27 cellular contexts compared by ENCODE assay signal in the genomic region with DNA sequence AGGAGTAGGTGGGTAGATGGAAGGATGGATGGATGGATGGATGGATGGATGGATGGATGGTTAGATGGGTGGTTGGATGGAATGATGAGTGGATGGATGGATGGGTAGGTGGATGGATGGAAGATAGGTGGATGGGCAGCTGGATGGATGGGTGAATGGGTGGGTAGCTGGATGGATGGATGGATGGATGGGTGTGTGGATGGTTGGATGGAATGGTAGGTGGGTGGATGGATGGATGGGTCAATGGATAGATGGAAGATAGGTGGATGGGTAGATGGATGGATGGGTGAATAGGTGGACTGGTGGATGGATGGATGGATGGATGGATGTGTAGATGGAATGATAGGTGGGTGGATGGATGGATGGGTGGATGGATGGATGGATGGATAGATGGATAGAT.
A peak's percentile ranks its signal among the peaks of the same experiment; 100 is the strongest.
DNase-seq lines count a peak whose midpoint lies in the region; ATAC-seq, FAIRE-seq and TF ChIP-seq lines count a peak whose summit lies in the region.
"Had no signal": no experiment of that assay in that cellular context is flagged by ENCODE, and none has a peak within 500 bp of the region (broad histone marks: within the 10 kb centered on the region; RNA-seq: fewer than 3 reads in every experiment).

No MANE protein-coding gene starts in this region.

- no peak overlapping the region for H3K9ac ChIP-seq in IMR-90 (ENCODE audit: low read depth, low read length)
- no peak overlapping the region for H3K9ac ChIP-seq in H1 (replicated peaks in 1 of 4; ENCODE audit: extremely low read depth in 1 of 4, low read depth in 3 of 4, low read length in 3 of 4)
- H3K9ac ChIP-seq: BLaER1 had no signal

- H3K9me3 ChIP-seq in IMR-90 (ENCODE audit: control insufficient read depth, insufficient read depth, low read length) (no peaks in the 10 kb centered on the region; the same call in 1 of the 2 replicates), H1 (ENCODE audit: insufficient read depth in 2 of 2, low read depth in 1 of 2, low read length in 1 of 2) (peaks cover 8 to 13% of the 10 kb centered on the region in 2 experiments; a peak in 2 of 4 replicates)
- H3K9me3 ChIP-seq: BE2C, BLaER1 had no signal

- H3K4me3 ChIP-seq in IMR-90 (ENCODE audit: insufficient read depth, low read depth, low read length) = no peak overlapping the region
- H3K4me3 ChIP-seq in H1 (ENCODE audit: extremely low read depth in 1 of 4, insufficient read depth in 2 of 4, low read depth in 3 of 4, low read length in 4 of 4) = no peak overlapping the region
- H3K4me3 ChIP-seq: BLaER1 had no signal

- no TSS peak for BruUV-seq in IMR-90 (replicated peaks; lab: Mats Ljungman, UMichigan)

- dilution Hi-C loops in IMR-90 (cut with HindIII; ENCODE audit: low sequenced_read_pairs, unreplicated experiment) = no loop called here

- no peak overlapping the region for H3K4ac ChIP-seq in IMR-90 (ENCODE audit: low read depth, low read length)
- H3K4ac ChIP-seq in H1 (replicated peaks; ENCODE audit: insufficient read length, low read depth, low read length) = no peak overlapping the region

- ATAC-seq in IMR-90 (ENCODE audit: low read depth) = no peak
- no peak for ATAC-seq in HG03039 (IDR thresholded peaks at IDR 0.05; ENCODE audit: unreplicated experiment)
- ATAC-seq in HG02840 (IDR thresholded peaks at IDR 0.05; ENCODE audit: low FRiP score, unreplicated experiment) = no peak

- POLR2A ChIA-PET in IMR-90 (lab: Charles Lee; ENCODE audit: unreplicated experiment) = no interaction called here
- POLR2A ChIA-PET in H1 (lab: Charles Lee; ENCODE audit: partially characterized antibody) = no interaction called here

- H3K27me3 Mint-ChIP-seq in glutamatergic neuron (ENCODE audit: unreplicated experiment) = peaks cover 6% of the 10 kb centered on the region
- H3K27me3 Mint-ChIP-seq: CD4-positive, CD25-positive, alpha-beta regulatory T cell had no signal

- intact Hi-C loops in IMR-90 (cut with micrococcal nuclease) = no loop called here

- H3K14ac ChIP-seq in IMR-90 (replicated peaks; ENCODE audit: low read depth, low read length) = no peak overlapping the region
- no peak overlapping the region for H3K14ac ChIP-seq in H1 (ENCODE audit: insufficient read length)

- peak overlapping the region; percentile 50 for H2BK5ac ChIP-seq in IMR-90 (ENCODE audit: low read depth, low read length, poor library complexity, severe bottlenecking)
- H2BK5ac ChIP-seq in H1 (ENCODE audit: low read depth, low read length) = no peak overlapping the region

- H2AK9ac ChIP-seq in IMR-90 (replicated peaks; ENCODE audit: low read depth, low read length, poor library complexity) = no peak overlapping the region

- H4K8ac ChIP-seq in IMR-90 (ENCODE audit: low read depth in 2 of 2, low read length in 2 of 2) = no peak overlapping the region
- no peak overlapping the region for H4K8ac ChIP-seq in H1 (ENCODE audit: extremely low read depth, insufficient read depth, low read length)

- H3K36me3 Mint-ChIP-seq in glutamatergic neuron (ENCODE audit: unreplicated experiment) = no peaks in the 10 kb centered on the region
- H3K36me3 Mint-ChIP-seq: CD14-positive monocyte; CD4-positive, alpha-beta memory T cell; CD4-positive, CD25-positive, alpha-beta regulatory T cell; CD8-positive, alpha-beta memory T cell had no signal

- CTCF ChIA-PET in IMR-90 (lab: Yijun Ruan, JAX) (no interaction called here), H1 (lab: Charles Lee; ENCODE audit: partially characterized antibody) (no interaction called here)

- no peaks in the 10 kb centered on the region for H3K9me1 ChIP-seq in IMR-90 (ENCODE audit: insufficient read depth, low read length)

- no peak overlapping the region for H3K4me3 Mint-ChIP-seq in glutamatergic neuron (ENCODE audit: unreplicated experiment)
- H3K4me3 Mint-ChIP-seq: CD14-positive monocyte; CD4-positive, alpha-beta memory T cell; CD4-positive, CD25-positive, alpha-beta regulatory T cell; CD8-positive, alpha-beta memory T cell had no signal

- H3K79me2 ChIP-seq in H1 (ENCODE audit: control insufficient read depth in 1 of 2, insufficient read depth in 2 of 2, low read length in 2 of 2) = no peaks in the 10 kb centered on the region

- H2AFZ ChIP-seq in IMR-90 (replicated peaks; ENCODE audit: low read length, poor library complexity) (no peak overlapping the region), H1 (ENCODE audit: low read length) (no peak overlapping the region)

- peak overlapping the region; percentile 8 for H3K27ac Mint-ChIP-seq in glutamatergic neuron (ENCODE audit: unreplicated experiment)
- H3K27ac Mint-ChIP-seq: CD14-positive monocyte; CD4-positive, alpha-beta memory T cell; CD4-positive, CD25-positive, alpha-beta regulatory T cell had no signal

- H3K56ac ChIP-seq in IMR-90 (ENCODE audit: extremely low read depth, insufficient read depth, low read length) (no peak overlapping the region), H1 (replicated peaks; ENCODE audit: insufficient read length, low read depth, low read length) (peak overlapping the region; percentile 98)

- no peak for TF ChIP-seq EP300 in H1 (IDR thresholded peaks at IDR 0.05; ENCODE audit: borderline replicate concordance in 1 of 2, low read depth in 2 of 2, low read length in 2 of 2)

- no peak overlapping the region for H3K23ac ChIP-seq in IMR-90 (ENCODE audit: low read depth, low read length)
- no peak overlapping the region for H3K23ac ChIP-seq in H1 (ENCODE audit: insufficient read length)

- no peak overlapping the region for H4K5ac ChIP-seq in IMR-90 (ENCODE audit: low read depth, low read length)
- H4K5ac ChIP-seq in H1 (ENCODE audit: insufficient read length, low read depth, low read length) = no peak overlapping the region

- FAIRE-seq in H1 (lab: Jason Lieb, UNC) = no peak
- FAIRE-seq: A204.1, G401.6, GM12891, GM19239 had no signal

- no peak overlapping the region for H2BK15ac ChIP-seq in IMR-90 (ENCODE audit: low read depth, low read length)
- no peak overlapping the region for H2BK15ac ChIP-seq in H1 (ENCODE audit: low read length)

- H2BK120ac ChIP-seq in IMR-90 (ENCODE audit: low read depth, low read length) (no peak overlapping the region), H1 (replicated peaks; ENCODE audit: low read depth, low read length) (no peak overlapping the region)

- 0 out of 2 replicates have a peak overlapping the region, but pooled peaks have one; percentile 23 for H2BK12ac ChIP-seq in H1 (ENCODE audit: low read depth, low read length)

- no peaks in the 10 kb centered on the region for H4K20me1 ChIP-seq in IMR-90 (ENCODE audit: insufficient read depth, low read length)
- H4K20me1 ChIP-seq in H1 (replicated peaks in 1 of 2; ENCODE audit: control insufficient read depth in 1 of 2, insufficient read depth in 2 of 2, low read length in 2 of 2) = peaks cover 0 to 4% of the 10 kb centered on the region in 2 experiments
- H4K20me1 ChIP-seq: BLaER1 had no signal

- H2BK20ac ChIP-seq in IMR-90 (ENCODE audit: low read depth, low read length) (no peak overlapping the region), H1 (ENCODE audit: low read length) (no peak overlapping the region)

- no peak overlapping the region for H3K18ac ChIP-seq in IMR-90 (ENCODE audit: low read depth, low read length)
- H3K18ac ChIP-seq in H1 (ENCODE audit: extremely low read depth, low read length) = no peak overlapping the region

- H3K4me1 Mint-ChIP-seq in glutamatergic neuron (ENCODE audit: low read depth, unreplicated experiment) = peaks cover 12% of the 10 kb centered on the region
- H3K4me1 Mint-ChIP-seq: CD14-positive monocyte; CD4-positive, alpha-beta memory T cell; CD4-positive, CD25-positive, alpha-beta regulatory T cell; CD8-positive, alpha-beta memory T cell had no signal

- H3K36me3 ChIP-seq in IMR-90 (ENCODE audit: control insufficient read depth, insufficient read depth, low read length) (no peaks in the 10 kb centered on the region), H1 (ENCODE audit: control insufficient read depth in 2 of 4, insufficient read depth in 4 of 4, low read length in 3 of 4) (no peaks in the 10 kb centered on the region)
- H3K36me3 ChIP-seq: BE2C, BLaER1 had no signal

- TF ChIP-seq RAD21 in IMR-90 (IDR thresholded peaks at IDR 0.05; ENCODE audit: low read length) (no peak), H1 (IDR thresholded peaks at IDR 0.05 in 1 of 2, conservative IDR thresholded peaks at IDR 0.05 in 1 of 2; ENCODE audit: low read depth in 2 of 2, low read length in 2 of 2) (no peak)

- H2AK5ac ChIP-seq in IMR-90 (ENCODE audit: low read depth, low read length) (no peak overlapping the region), H1 (ENCODE audit: low read depth, low read length) (no peak overlapping the region)

- no peak for DNase-seq in IMR-90
- DNase-seq in H1 (ENCODE audit: low read depth in 1 of 2, low spot score in 2 of 2) = no peak
- DNase-seq in glutamatergic neuron = no peak
- DNase-seq in SHP77 treated with DMSO at 0.1 percent for 48 hours (lab: John Stamatoyannopoulos, UW) = no peak
- no peak for DNase-seq in EL
- DNase-seq: 8988T; ACHN; BE2C; C1 segment of cervical spinal cord; CD4-positive, alpha-beta memory T cell; CD4-positive, CD25-positive, alpha-beta regulatory T cell; COR-L47; DMS 273 treated with DMSO at 0.1 percent for 48 hours; DMS153; DMS53; DMS79; DND-41; GF-D8 had no signal

- peaks cover 6% of the 10 kb centered on the region; the same call in 1 of the 2 replicates for H3K27me3 ChIP-seq in IMR-90 (ENCODE audit: control insufficient read depth, insufficient read depth, low read length)
- no peaks in the 10 kb centered on the region for H3K27me3 ChIP-seq in H1 (replicated peaks in 1 of 4; ENCODE audit: control insufficient read depth in 3 of 4, extremely low read depth in 1 of 4, insufficient read depth in 3 of 4, low read length in 3 of 4)
- H3K27me3 ChIP-seq: BE2C, BLaER1 had no signal

- no peak for TF ChIP-seq POLR2A in IMR-90 (IDR thresholded peaks at IDR 0.05; ENCODE audit: low read depth, low read length)
- TF ChIP-seq POLR2A in H1 (IDR thresholded peaks at IDR 0.05; ENCODE audit: control extremely low read depth in 1 of 2, low read depth in 2 of 2, low read length in 2 of 2) = no peak

- H3K9me3 Mint-ChIP-seq in glutamatergic neuron (ENCODE audit: unreplicated experiment) = peaks cover 8% of the 10 kb centered on the region

- H3K23me2 ChIP-seq in H1 (ENCODE audit: low read depth, low read length) = peaks cover 8% of the 10 kb centered on the region; the same call in 1 of the 2 replicates

- H4K91ac ChIP-seq in IMR-90 (ENCODE audit: insufficient read depth, low read depth, low read length) (no peak overlapping the region), H1 (replicated peaks; ENCODE audit: insufficient read length, low read length) (no peak overlapping the region)

- no peak overlapping the region for H3K4me2 ChIP-seq in IMR-90 (ENCODE audit: low read depth, low read length)
- no peak overlapping the region for H3K4me2 ChIP-seq in H1 (ENCODE audit: insufficient read depth in 1 of 2, low read depth in 2 of 2, low read length in 2 of 2)
- H3K4me2 ChIP-seq: BLaER1 had no signal

- H3K4me1 ChIP-seq in IMR-90 (ENCODE audit: control insufficient read depth, insufficient read depth, low read length) (no peaks in the 10 kb centered on the region), H1 (replicated peaks in 1 of 4; ENCODE audit: control insufficient read depth in 3 of 4, insufficient read depth in 4 of 4, low read length in 3 of 4) (peaks cover 0 to 11% (median 5%) of the 10 kb centered on the region in 4 experiments; a peak in 3 of 7 replicates)
- H3K4me1 ChIP-seq: BLaER1 had no signal

- TF ChIP-seq CTCF in IMR-90 (conservative IDR thresholded peaks at IDR 0.05; ENCODE audit: low read depth, low read length) (no peak), H1 (IDR thresholded peaks at IDR 0.05; ENCODE audit: control extremely low read depth in 1 of 3, insufficient read depth in 1 of 3, low read depth in 1 of 3, low read length in 3 of 3) (no peak), glutamatergic neuron (IDR thresholded peaks at IDR 0.05; ENCODE audit: partially characterized antibody, unreplicated experiment) (no peak)

- no peaks in the 10 kb centered on the region for H3K79me1 ChIP-seq in IMR-90 (ENCODE audit: low read depth in 1 of 2, low read length in 2 of 2)
- H3K79me1 ChIP-seq in H1 (ENCODE audit: low read depth, low read length) = no peaks in the 10 kb centered on the region; the same call in 1 of the 2 replicates

- no peak overlapping the region for H3K27ac ChIP-seq in IMR-90 (ENCODE audit: insufficient read depth, low read length)
- H3K27ac ChIP-seq in H1 (ENCODE audit: low read depth, low read length) = no peak overlapping the region
- H3K27ac ChIP-seq: BLaER1 had no signal

- in situ Hi-C loops in IMR-90 (cut with MboI; ENCODE audit: low sequenced_read_pairs) = no loop called here
